1 cellular context compared by ENCODE assay signal in the genomic region with DNA sequence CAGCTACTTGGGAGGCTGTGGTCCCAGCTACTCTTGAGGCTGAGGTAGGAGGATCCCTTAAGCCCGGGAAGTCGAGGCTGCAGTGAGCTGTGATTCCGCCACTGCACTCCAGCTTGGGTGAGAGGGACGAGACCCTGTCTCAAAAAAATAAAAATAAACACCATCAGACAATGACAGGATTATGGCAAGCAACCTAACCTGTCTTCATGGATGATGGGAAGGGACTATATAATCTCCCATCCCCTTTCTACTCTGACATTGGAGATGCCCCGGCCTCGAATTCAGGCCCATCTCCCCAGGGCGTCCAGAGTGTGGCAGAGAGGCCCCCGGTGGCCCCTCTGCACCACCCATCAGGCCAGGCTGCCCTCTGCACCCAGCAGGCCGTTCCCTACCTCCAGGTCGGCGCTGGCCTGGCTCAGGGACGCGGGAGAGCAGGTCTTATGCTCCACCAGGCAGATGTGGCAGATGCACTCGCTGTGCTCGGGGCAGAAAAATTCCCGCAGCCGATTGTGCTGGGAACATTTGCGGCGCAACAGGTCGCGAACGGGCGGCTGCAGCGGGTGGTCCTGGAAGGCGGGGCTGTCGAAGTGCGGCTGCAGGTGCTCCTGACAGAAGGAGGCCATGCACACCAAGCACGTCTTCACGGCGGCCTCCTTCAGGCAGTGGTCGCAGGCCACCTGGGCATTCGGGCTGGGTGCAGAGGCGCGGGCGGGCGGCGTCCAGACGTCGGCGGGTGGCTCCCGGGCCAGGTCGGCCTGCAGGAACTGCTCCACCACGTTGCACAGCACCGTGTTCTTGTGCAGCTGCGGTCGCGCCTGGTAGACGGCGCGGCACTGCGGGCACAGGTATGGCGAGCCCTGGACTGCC.
TF ChIP-seq lines count a peak whose summit lies in the region.

No MANE protein-coding gene starts in this region.

TF ChIP-seq in SK-N-SH, 30 proteins besides CTCF, POLR2A, EP300 and RAD21 (continued from another document):
- TF ChIP-seq, protein P1, sequence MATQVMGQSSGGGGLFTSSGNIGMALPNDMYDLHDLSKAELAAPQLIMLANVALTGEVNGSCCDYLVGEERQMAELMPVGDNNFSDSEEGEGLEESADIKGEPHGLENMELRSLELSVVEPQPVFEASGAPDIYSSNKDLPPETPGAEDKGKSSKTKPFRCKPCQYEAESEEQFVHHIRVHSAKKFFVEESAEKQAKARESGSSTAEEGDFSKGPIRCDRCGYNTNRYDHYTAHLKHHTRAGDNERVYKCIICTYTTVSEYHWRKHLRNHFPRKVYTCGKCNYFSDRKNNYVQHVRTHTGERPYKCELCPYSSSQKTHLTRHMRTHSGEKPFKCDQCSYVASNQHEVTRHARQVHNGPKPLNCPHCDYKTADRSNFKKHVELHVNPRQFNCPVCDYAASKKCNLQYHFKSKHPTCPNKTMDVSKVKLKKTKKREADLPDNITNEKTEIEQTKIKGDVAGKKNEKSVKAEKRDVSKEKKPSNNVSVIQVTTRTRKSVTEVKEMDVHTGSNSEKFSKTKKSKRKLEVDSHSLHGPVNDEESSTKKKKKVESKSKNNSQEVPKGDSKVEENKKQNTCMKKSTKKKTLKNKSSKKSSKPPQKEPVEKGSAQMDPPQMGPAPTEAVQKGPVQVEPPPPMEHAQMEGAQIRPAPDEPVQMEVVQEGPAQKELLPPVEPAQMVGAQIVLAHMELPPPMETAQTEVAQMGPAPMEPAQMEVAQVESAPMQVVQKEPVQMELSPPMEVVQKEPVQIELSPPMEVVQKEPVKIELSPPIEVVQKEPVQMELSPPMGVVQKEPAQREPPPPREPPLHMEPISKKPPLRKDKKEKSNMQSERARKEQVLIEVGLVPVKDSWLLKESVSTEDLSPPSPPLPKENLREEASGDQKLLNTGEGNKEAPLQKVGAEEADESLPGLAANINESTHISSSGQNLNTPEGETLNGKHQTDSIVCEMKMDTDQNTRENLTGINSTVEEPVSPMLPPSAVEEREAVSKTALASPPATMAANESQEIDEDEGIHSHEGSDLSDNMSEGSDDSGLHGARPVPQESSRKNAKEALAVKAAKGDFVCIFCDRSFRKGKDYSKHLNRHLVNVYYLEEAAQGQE (IDR thresholded peaks at IDR 0.05; ENCODE audit: low read depth, low read length): no peak
- no peak for TF ChIP-seq NRF1 (IDR thresholded peaks at IDR 0.05; ENCODE audit: low read depth, low read length)
